1 cellular context compared by ENCODE assay signal in genomic region chr4:63919636-63920365, GRCh38.
TF ChIP-seq lines count a peak whose summit lies in the region.

No MANE protein-coding gene starts in this region.

TF ChIP-seq in WTC11, 78 proteins besides CTCF, POLR2A, EP300 and RAD21:
- no peak for TF ChIP-seq HMGXB4 (CRISPR knock-in tag; IDR thresholded peaks at IDR 0.05)
- TF ChIP-seq CBFB (CRISPR knock-in tag; IDR thresholded peaks at IDR 0.05; ENCODE audit: low read depth) = no peak
- TF ChIP-seq ZNF416 (CRISPR knock-in tag; IDR thresholded peaks at IDR 0.05) = no peak
- no peak for TF ChIP-seq ATF3 (CRISPR knock-in tag; conservative IDR thresholded peaks at IDR 0.05)
- TF ChIP-seq, protein P1, sequence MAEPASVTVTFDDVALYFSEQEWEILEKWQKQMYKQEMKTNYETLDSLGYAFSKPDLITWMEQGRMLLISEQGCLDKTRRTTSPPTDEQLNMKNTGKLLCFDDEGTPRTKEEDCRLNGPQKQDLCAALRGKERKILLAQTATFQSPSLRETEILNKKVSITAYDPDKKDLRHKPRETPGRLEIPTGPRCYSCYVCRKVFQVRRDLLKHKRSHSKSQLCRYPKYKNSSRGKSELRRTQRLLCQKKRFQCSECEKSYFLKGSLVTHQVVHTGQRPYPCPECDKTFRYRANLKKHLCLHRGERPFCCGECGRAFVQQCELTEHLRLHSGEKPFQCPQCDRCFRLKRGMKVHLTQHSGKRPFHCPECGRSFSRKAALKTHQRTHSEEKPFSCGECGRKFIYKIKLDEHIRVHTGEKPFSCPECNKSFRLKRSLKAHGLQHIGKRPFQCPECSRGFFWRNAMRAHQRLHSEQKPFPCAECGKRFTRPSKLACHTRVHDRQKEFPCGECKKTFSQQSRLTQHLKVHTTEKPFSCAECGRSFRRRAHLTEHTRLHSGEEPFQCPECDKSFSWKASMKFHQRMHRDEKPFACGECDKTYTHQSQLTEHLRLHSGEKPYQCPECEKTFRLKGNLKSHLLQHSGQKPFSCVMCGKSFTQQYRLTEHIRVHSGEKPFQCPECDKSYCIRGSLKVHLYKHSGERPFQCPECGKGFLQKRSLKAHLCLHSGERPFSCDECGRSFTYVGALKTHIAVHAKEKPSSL (CRISPR knock-in tag; conservative IDR thresholded peaks at IDR 0.05) = no peak
- TF ChIP-seq HMGA2 (CRISPR knock-in tag; IDR thresholded peaks at IDR 0.05) = no peak
